9 cellular contexts compared by ENCODE assay signal in the genomic region with DNA sequence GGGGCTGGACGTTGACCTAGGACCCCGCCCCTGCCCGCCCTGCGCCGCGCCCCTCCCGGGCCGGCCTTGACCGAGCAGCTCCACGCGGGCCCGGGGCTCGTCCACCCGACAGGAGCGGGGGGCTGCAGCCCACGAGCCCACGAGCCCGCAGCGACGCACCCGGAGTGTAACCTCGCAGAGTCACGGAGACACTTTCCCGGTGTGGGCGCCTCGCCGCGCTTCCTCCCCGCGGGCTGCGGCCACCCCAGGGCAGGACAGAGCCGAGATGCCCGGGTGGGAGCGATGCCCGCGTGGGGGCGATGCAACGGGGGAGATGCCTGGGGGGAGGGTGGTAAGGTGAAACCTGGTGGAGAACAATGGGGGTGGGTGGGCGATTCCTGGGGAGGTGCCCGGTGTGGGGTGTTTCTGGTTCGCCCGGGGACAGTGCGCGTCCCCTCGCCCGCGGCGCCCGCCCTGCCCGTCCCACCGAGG. TPM values are rescaled to one million over a fixed set of nuclear protein-coding genes. Genes with fewer than 3 reads are reported as not detected.
DNase-seq lines count a peak whose midpoint lies in the region; ATAC-seq and TF ChIP-seq lines count a peak whose summit lies in the region.
"Had no signal": no experiment of that assay in that cellular context is flagged by ENCODE, and none has a peak within 500 bp of the region (broad histone marks: within the 10 kb centered on the region; RNA-seq: fewer than 3 reads in every experiment).

No MANE protein-coding gene starts in this region.

- H3K9ac ChIP-seq in colonic mucosa (ENCODE audit: low read depth in 2 of 2, low read length in 2 of 2) (peak overlapping the region in 1 of 2 donors; percentile 43), mucosa of rectum (ENCODE audit: low read depth in 1 of 2, low read length in 2 of 2) (no peak overlapping the region)

- DNase-seq in left ventricle myocardium inferior (no peak), cardiac septum (ENCODE audit: low spot score) (no peak), colonic mucosa (no peak), vagina (ENCODE audit: extremely low spot score in 2 of 2) (no peak), GM19238 (ENCODE audit: insufficient read length, low spot score) (no peak), retina (no peak)
- DNase-seq: NCI-H1417 treated with DMSO at 0.1 percent for 48 hours had no signal

- no peak overlapping the region for H3K27ac ChIP-seq in left ventricle myocardium inferior (replicated peaks)
- H3K27ac ChIP-seq in colonic mucosa, result no peak overlapping the region
- H3K27ac ChIP-seq in mucosa of rectum (ENCODE audit: low read depth in 2 of 2, low read length in 2 of 2), result no peak overlapping the region
- H3K27ac ChIP-seq in vagina, result no peak overlapping the region

- H3K36me3 ChIP-seq in left ventricle myocardium inferior, result no peaks in the 10 kb centered on the region
- H3K36me3 ChIP-seq in colonic mucosa, result no peaks in the 10 kb centered on the region
- H3K36me3 ChIP-seq in mucosa of rectum (ENCODE audit: control insufficient read depth in 2 of 2, insufficient read depth in 2 of 2, low read length in 2 of 2), result no peaks in the 10 kb centered on the region
- no peaks in the 10 kb centered on the region for H3K36me3 ChIP-seq in vagina

- H3K4me1 ChIP-seq in left ventricle myocardium inferior (peaks cover 33% of the 10 kb centered on the region), colonic mucosa (peaks cover 4% of the 10 kb centered on the region), mucosa of rectum (ENCODE audit: control insufficient read depth in 2 of 2, insufficient read depth in 2 of 2, low read length in 2 of 2) (peaks cover 3 to 6% of the 10 kb centered on the region in 2 donors), vagina (peaks cover 21% of the 10 kb centered on the region)

- H3K27me3 ChIP-seq in left ventricle myocardium inferior (ENCODE audit: low read depth) (peaks cover 67% of the 10 kb centered on the region), colonic mucosa (peaks cover 30% of the 10 kb centered on the region), mucosa of rectum (ENCODE audit: control insufficient read depth in 2 of 2, insufficient read depth in 2 of 2, low read length in 2 of 2) (peaks cover 10 to 20% of the 10 kb centered on the region in 2 donors), vagina (peaks cover 9% of the 10 kb centered on the region)

- no peak for TF ChIP-seq CTCF in left ventricle myocardium inferior (IDR thresholded peaks at IDR 0.05; ENCODE audit: borderline replicate concordance)
- TF ChIP-seq CTCF in colonic mucosa (IDR thresholded peaks at IDR 0.05), result no peak
- no peak for TF ChIP-seq CTCF in vagina (IDR thresholded peaks at IDR 0.05)

- H3K4me3 ChIP-seq in left ventricle myocardium inferior, result peak overlapping the region; percentile 68
- H3K4me3 ChIP-seq in colonic mucosa, result peak overlapping the region; percentile 53
- H3K4me3 ChIP-seq in mucosa of rectum (ENCODE audit: low read length in 2 of 2), result peak overlapping the region; percentile 26 to 38
- H3K4me3 ChIP-seq in vagina, result peak overlapping the region; percentile 38 to 52

- TF ChIP-seq POLR2A in vagina (IDR thresholded peaks at IDR 0.05), result no peak

- intact Hi-C loops in left ventricle myocardium inferior (cut with micrococcal nuclease) (no loop called here), cardiac septum (cut with DNase I) (no loop called here), colonic mucosa (cut with DNase I) (no loop called here), vagina (cut with DNase I) (no loop called here)

- no peaks in the 10 kb centered on the region for H3K9me3 ChIP-seq in left ventricle myocardium inferior (replicated peaks)
- H3K9me3 ChIP-seq in colonic mucosa, result no peaks in the 10 kb centered on the region
- no peaks in the 10 kb centered on the region for H3K9me3 ChIP-seq in mucosa of rectum (ENCODE audit: control insufficient read depth in 2 of 2, low read length in 2 of 2)
- no peaks in the 10 kb centered on the region for H3K9me3 ChIP-seq in vagina

- ATAC-seq in HG03378 (IDR thresholded peaks at IDR 0.05; ENCODE audit: unreplicated experiment), result no peak

RNA-seq across cellular contexts. Expression of gene ZBED4, which starts 4.9 kb away (rescaled TPM):
- total RNA-seq in left ventricle myocardium inferior, result 4.1 TPM
- 6.2 TPM for total RNA-seq in cardiac septum
- total RNA-seq in colonic mucosa, result 10 to 100 TPM; 16.2 to 19.9 TPM
- 9.1 TPM for total RNA-seq in vagina

RNA-seq across cellular contexts. Expression of gene BRD1, which starts 21.1 kb away (rescaled TPM):
- total RNA-seq in left ventricle myocardium inferior, result 14.9 TPM
- 18.0 TPM for total RNA-seq in cardiac septum
- 10 to 100 TPM; 32.7 to 37.7 TPM for total RNA-seq in colonic mucosa
- 35.1 TPM for total RNA-seq in vagina
